18 cellular contexts compared by ENCODE assay signal in the genomic region with DNA sequence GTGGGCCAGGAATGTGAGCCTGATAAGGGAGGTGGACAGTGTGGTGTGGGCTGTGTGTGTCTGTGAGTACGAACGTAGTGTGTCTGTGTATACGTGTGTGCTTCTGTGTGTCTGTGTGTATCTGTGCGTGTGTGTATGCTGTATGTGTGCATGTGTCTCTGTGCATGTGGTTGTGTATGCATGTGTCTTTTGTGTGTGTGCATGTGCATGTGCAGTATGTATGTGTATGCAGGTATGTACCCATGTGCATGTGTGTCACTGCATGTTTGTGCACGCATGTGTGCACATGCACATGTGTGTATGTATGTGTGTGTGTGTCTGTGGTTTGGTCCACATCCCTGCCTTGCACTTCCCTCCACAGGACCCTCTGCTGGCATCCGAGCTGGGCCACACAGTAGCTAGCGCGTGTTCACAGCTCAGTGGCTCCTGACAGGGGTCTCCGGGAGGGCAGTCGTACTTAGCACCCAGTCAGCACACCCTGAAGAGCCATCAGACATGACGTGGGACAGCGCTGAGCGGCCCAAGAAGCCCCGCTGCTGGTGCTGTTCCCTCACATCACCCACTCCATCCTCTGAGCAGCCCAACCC.
DNase-seq lines count a peak whose midpoint lies in the region; ATAC-seq, FAIRE-seq and TF ChIP-seq lines count a peak whose summit lies in the region.
"Had no signal": no experiment of that assay in that cellular context is flagged by ENCODE, and none has a peak within 500 bp of the region (broad histone marks: within the 10 kb centered on the region; RNA-seq: fewer than 3 reads in every experiment).

No MANE protein-coding gene starts in this region.

- H3K9ac ChIP-seq in mesendoderm (ENCODE audit: low read length) (no peak overlapping the region), neuronal stem cell (ENCODE audit: low read depth, low read length, poor library complexity) (no peak overlapping the region)
- H3K9ac ChIP-seq: GM23248 had no signal

- peak; percentile 94 for FAIRE-seq in bronchial epithelial cell (lab: Jason Lieb, UNC)
- FAIRE-seq: GM12878 had no signal

- H2AFZ ChIP-seq in neuronal stem cell (ENCODE audit: low read length), result no peak overlapping the region
- H2AFZ ChIP-seq: GM23248 had no signal

- H2BK5ac ChIP-seq in mesendoderm (ENCODE audit: low read length) (no peak overlapping the region), neuronal stem cell (ENCODE audit: low read length) (peak overlapping the region; percentile 98)

- no peaks in the 10 kb centered on the region for H3K4me1 Mint-ChIP-seq in osteocyte (ENCODE audit: unreplicated experiment)
- H3K4me1 Mint-ChIP-seq in T-helper 17 cell, result peaks cover 2% of the 10 kb centered on the region
- H3K4me1 Mint-ChIP-seq: CD14-positive monocyte had no signal

- no peak overlapping the region for H2BK120ac ChIP-seq in mesendoderm (ENCODE audit: low read depth, low read length)
- peak overlapping the region; percentile 96 for H2BK120ac ChIP-seq in neuronal stem cell (ENCODE audit: low read depth, low read length)

- H2BK15ac ChIP-seq in mesendoderm (replicated peaks; ENCODE audit: low read depth) (no peak overlapping the region), neuronal stem cell (ENCODE audit: low read length) (peak overlapping the region; percentile 16)

- H3K27me3 ChIP-seq in bronchial epithelial cell (ENCODE audit: control insufficient read depth, insufficient read depth, low read length) (no peaks in the 10 kb centered on the region), mesendoderm (ENCODE audit: insufficient read depth, low read length, poor library complexity) (no peaks in the 10 kb centered on the region), neuronal stem cell (ENCODE audit: control insufficient read depth in 3 of 3, insufficient read depth in 3 of 3, low read depth in 1 of 3, low read length in 3 of 3) (no peaks in the 10 kb centered on the region)

- H3K4me3 Mint-ChIP-seq in osteocyte (ENCODE audit: unreplicated experiment), result no peak overlapping the region
- no peak overlapping the region for H3K4me3 Mint-ChIP-seq in T-helper 17 cell
- H3K4me3 Mint-ChIP-seq: CD14-positive monocyte had no signal

- no peaks in the 10 kb centered on the region for H3K9me3 Mint-ChIP-seq in osteocyte (ENCODE audit: unreplicated experiment)
- H3K9me3 Mint-ChIP-seq: CD14-positive monocyte had no signal

- no peak overlapping the region for H3K4ac ChIP-seq in mesendoderm (ENCODE audit: low read depth, low read length)
- H3K4ac ChIP-seq in neuronal stem cell (ENCODE audit: low read length), result peak overlapping the region; percentile 86

- H3K23ac ChIP-seq in mesendoderm (ENCODE audit: low read length) (peak overlapping the region; percentile 90), neuronal stem cell (ENCODE audit: low read depth, low read length, poor library complexity) (peak overlapping the region; percentile 12)

- H4K8ac ChIP-seq in mesendoderm (ENCODE audit: low read depth, low read length), result no peak overlapping the region
- peak overlapping the region; percentile 19 for H4K8ac ChIP-seq in neuronal stem cell (ENCODE audit: low read depth, low read length)

- no peak overlapping the region for H4K5ac ChIP-seq in mesendoderm (ENCODE audit: low read length)

- peak overlapping the region; percentile 100 for H2BK12ac ChIP-seq in neuronal stem cell (ENCODE audit: low read length)

- H3K79me2 ChIP-seq in mesendoderm (ENCODE audit: control insufficient read depth, insufficient read depth, low read length), result no peaks in the 10 kb centered on the region

- H3K4me1 ChIP-seq in mesendoderm (ENCODE audit: control insufficient read depth, low read depth, low read length), result no peaks in the 10 kb centered on the region
- H3K4me1 ChIP-seq in neuronal stem cell (ENCODE audit: control insufficient read depth in 2 of 2, insufficient read depth in 1 of 2, low read depth in 1 of 2, low read length in 2 of 2), result peaks cover 17 to 39% of the 10 kb centered on the region in 2 donors

- H3K9me3 ChIP-seq in neuronal stem cell (replicated peaks in 1 of 2; ENCODE audit: control insufficient read depth in 2 of 2, insufficient read depth in 1 of 2, low read depth in 1 of 2, low read length in 2 of 2) (peaks cover 0 to 2% of the 10 kb centered on the region in 2 donors), T-helper 17 cell (ENCODE audit: control insufficient read depth, low read length, poor library complexity, severe bottlenecking) (no peaks in the 10 kb centered on the region)

- H2AK5ac ChIP-seq in mesendoderm (ENCODE audit: low read length), result peak overlapping the region; percentile 62
- peak overlapping the region; percentile 93 for H2AK5ac ChIP-seq in neuronal stem cell (ENCODE audit: low read depth, low read length)

- H3K27ac Mint-ChIP-seq in osteocyte (ENCODE audit: unreplicated experiment), result no peak overlapping the region
- no peak overlapping the region for H3K27ac Mint-ChIP-seq in T-helper 17 cell
- H3K27ac Mint-ChIP-seq: CD14-positive monocyte had no signal

- H3K4me3 ChIP-seq in bronchial epithelial cell (ENCODE audit: low read depth, low read length) (no peak overlapping the region), mesendoderm (ENCODE audit: low read length) (no peak overlapping the region), neuronal stem cell (ENCODE audit: low read length in 2 of 2) (peak overlapping the region in 1 of 2 donors; percentile 28)
- H3K4me3 ChIP-seq: GM12878, GM23248 had no signal

- no peak for ATAC-seq in T-helper 17 cell
- ATAC-seq: GM12878 had no signal

- DNase-seq in bronchial epithelial cell (ENCODE audit: low read depth) (no peak), mesendoderm (no peak), neuronal stem cell (ENCODE audit: low spot score) (no peak), NCI-H524 (lab: John Stamatoyannopoulos, UW) (no peak), osteocyte (ENCODE audit: extremely low spot score, unreplicated experiment) (no peak), T-helper 17 cell (no peak), inferior parietal cortex (ENCODE audit: extremely low spot score) (no peak)
- DNase-seq: ACHN, AML-193, DMS 273 treated with DMSO at 0.1 percent for 48 hours, GDM1, GM23248, KG1, NCI-H1436, NCI-H2029, NCI-H2171 had no signal

- H3K36me3 Mint-ChIP-seq in osteocyte (ENCODE audit: unreplicated experiment), result no peaks in the 10 kb centered on the region
- H3K36me3 Mint-ChIP-seq in T-helper 17 cell (ENCODE audit: low read depth), result no peaks in the 10 kb centered on the region
- H3K36me3 Mint-ChIP-seq: CD14-positive monocyte had no signal

- H3K18ac ChIP-seq in mesendoderm (ENCODE audit: low read length) (no peak overlapping the region), neuronal stem cell (ENCODE audit: low read length) (peak overlapping the region; percentile 95)

- H3K27ac ChIP-seq in mesendoderm (ENCODE audit: low read depth, low read length), result no peak overlapping the region
- H3K27ac ChIP-seq in neuronal stem cell (replicated peaks; ENCODE audit: low read length), result peak overlapping the region; percentile 94
- H3K27ac ChIP-seq: GM23248 had no signal

- peak overlapping the region; percentile 50 for H3K14ac ChIP-seq in neuronal stem cell (ENCODE audit: low read length)

- H3K36me3 ChIP-seq in bronchial epithelial cell (ENCODE audit: control insufficient read depth, insufficient read depth, low read length) (no peaks in the 10 kb centered on the region), mesendoderm (ENCODE audit: control insufficient read depth, insufficient read depth, low read length) (no peaks in the 10 kb centered on the region), neuronal stem cell (replicated peaks in 1 of 2; ENCODE audit: control insufficient read depth in 2 of 2, insufficient read depth in 2 of 2, low read length in 2 of 2) (no peaks in the 10 kb centered on the region)

- H3K56ac ChIP-seq in mesendoderm (ENCODE audit: low read length), result no peak overlapping the region

- TF ChIP-seq CTCF in bronchial epithelial cell (IDR thresholded peaks at IDR 0.05; ENCODE audit: insufficient read depth, low read length, severe bottlenecking) (no peak), osteocyte (IDR thresholded peaks at IDR 0.05) (no peak)

- H3K27me3 Mint-ChIP-seq in osteocyte (ENCODE audit: unreplicated experiment), result no peaks in the 10 kb centered on the region
- peaks cover 21% of the 10 kb centered on the region for H3K27me3 Mint-ChIP-seq in T-helper 17 cell

- H3K79me1 ChIP-seq in mesendoderm (ENCODE audit: low read length) (no peaks in the 10 kb centered on the region), neuronal stem cell (ENCODE audit: low read depth, low read length) (no peaks in the 10 kb centered on the region)

- H3K4me2 ChIP-seq in mesendoderm (ENCODE audit: low read length), result no peak overlapping the region
- H3K4me2 ChIP-seq in neuronal stem cell (ENCODE audit: insufficient read depth, low read length, poor library complexity, severe bottlenecking), result no peak overlapping the region

- no CpG with 5 or more reads among the region's 14 CpGs for WGBS in mesendoderm (ENCODE audit: extremely low coverage, insufficient coverage, low lambda C conversion rate)
- WGBS in neuronal stem cell (ENCODE audit: extremely low coverage in 2 of 2, insufficient read length in 2 of 2, insufficient replicate concordance in 1 of 2), 2 donors, result no CpG with 5 or more reads among the region's 14 CpGs

- peak overlapping the region; percentile 99 for H4K91ac ChIP-seq in neuronal stem cell (ENCODE audit: low read depth, low read length, poor library complexity)
